Comparison of ENCODE assay signal across 9 cellular contexts in the genomic region with DNA sequence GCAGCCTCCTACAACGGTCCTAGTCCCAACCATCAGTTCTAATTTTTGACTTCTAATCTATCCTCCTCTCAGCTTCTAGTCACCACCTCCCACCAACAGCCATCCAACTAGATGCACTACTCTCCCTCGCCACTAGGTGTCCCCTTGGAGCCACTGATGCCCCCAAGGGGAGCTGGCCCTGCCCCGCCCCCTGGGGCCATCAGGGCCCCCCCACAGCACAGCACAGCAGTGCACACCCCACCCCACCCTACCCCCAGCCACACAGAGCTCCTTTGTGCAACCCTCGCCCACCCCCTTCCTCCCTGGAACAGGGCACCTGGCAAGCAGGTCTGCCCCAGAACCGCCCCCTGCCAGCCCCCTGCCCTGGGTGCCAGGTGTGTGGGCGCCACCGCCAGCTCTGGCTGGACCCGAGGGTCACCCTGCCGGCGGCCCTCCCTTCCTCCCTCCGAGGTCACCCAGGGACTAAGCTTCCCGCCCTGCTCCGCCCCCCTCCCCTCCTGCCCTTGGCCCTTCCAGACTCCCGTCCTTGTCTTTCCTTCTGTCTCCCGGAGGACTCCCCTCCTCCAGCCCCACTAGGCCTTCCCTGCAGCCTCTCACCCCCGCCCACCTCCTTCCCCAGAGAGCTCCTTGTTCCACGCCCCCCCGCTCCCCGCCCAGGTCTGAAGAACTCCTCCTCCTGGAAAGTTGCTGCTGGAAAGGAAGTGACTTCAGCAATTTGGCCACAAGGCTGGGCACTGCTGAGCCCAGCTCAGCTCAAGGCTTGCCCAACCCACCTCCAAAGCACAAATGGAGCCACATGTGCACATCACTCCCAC. TPM values are rescaled to one million over a fixed set of nuclear protein-coding genes. Genes with fewer than 3 reads are reported as not detected.
DNase-seq lines count a peak whose midpoint lies in the region; ATAC-seq, FAIRE-seq and TF ChIP-seq lines count a peak whose summit lies in the region.
"Had no signal": no experiment of that assay in that cellular context is flagged by ENCODE, and none has a peak within 500 bp of the region (broad histone marks: within the 10 kb centered on the region; RNA-seq: fewer than 3 reads in every experiment).

No MANE protein-coding gene starts in this region.

- H3K4me1 Mint-ChIP-seq in WTC11: peaks cover 54% of the 10 kb centered on the region

- CTCF ChIA-PET in WTC11 (lab: Charles Lee): interaction anchor here (0.6 to 11.6 kb wide), 86 partner anchors 11 to 666 kb away, joined by 3 to 489 read pairs (median 5); a partner anchor contains a TSS

- H3K4me3 Mint-ChIP-seq in WTC11: peak overlapping the region; percentile 50

- no peak for FAIRE-seq in bronchial epithelial cell (lab: Jason Lieb, UNC)
- FAIRE-seq: A204.1 had no signal

- no peaks in the 10 kb centered on the region for H3K27me3 Mint-ChIP-seq in WTC11 (ENCODE audit: low read depth)

- TF ChIP-seq CTCF in WTC11 (IDR thresholded peaks at IDR 0.05) (peak; percentile 97), bronchial epithelial cell (IDR thresholded peaks at IDR 0.05; ENCODE audit: insufficient read depth, low read length, severe bottlenecking) (peak; percentile 87)

- peaks cover 3% of the 10 kb centered on the region; the same call in 1 of the 2 replicates for H3K36me3 Mint-ChIP-seq in WTC11

- peaks cover 28% of the 10 kb centered on the region for H3K36me3 ChIP-seq in bronchial epithelial cell (ENCODE audit: control insufficient read depth, insufficient read depth, low read length)

- H3K9me3 Mint-ChIP-seq in WTC11: no peaks in the 10 kb centered on the region

- H3K4me3 ChIP-seq in bronchial epithelial cell (ENCODE audit: low read depth, low read length): no peak overlapping the region

- POLR2A ChIA-PET in WTC11 (lab: Charles Lee): interaction anchor here (0.9 to 2.7 kb wide), 18 partner anchors 10 to 191 kb away, joined by 3 to 21 read pairs (median 4); a partner anchor contains a TSS

- peak overlapping the region; percentile 99 for H3K27ac Mint-ChIP-seq in WTC11

- peak; percentile 76 for ATAC-seq in WTC11

- DNase-seq in DMS153 treated with DMSO at 0.1 percent for 48 hours (lab: John Stamatoyannopoulos, UW; ENCODE audit: unreplicated experiment): peak; percentile 47
- DNase-seq in DMS153 (lab: John Stamatoyannopoulos, UW): no peak
- DNase-seq in NCI-H1092 treated with DMSO at 0.1 percent for 48 hours (lab: John Stamatoyannopoulos, UW): peak; percentile 63
- DNase-seq in WTC11 (ENCODE audit: low spot score): peak; percentile 91
- DNase-seq in bronchial epithelial cell (ENCODE audit: low read depth): peak; percentile 92
- DNase-seq in iris pigment epithelial cell (ENCODE audit: low read depth): peak; percentile 96
- peak; percentile 43 to 73 for DNase-seq in stimulated activated CD4-positive, alpha-beta T cell treated with anti-CD3 and anti-CD28 coated beads, Interleukin-12 subunit alpha, Interleukin-12 subunit beta, amount 100 ng/mL, for 24 hours (ENCODE audit: low read depth in 2 of 2)
- DNase-seq in NCI-H446 treated with DMSO at 0.1 percent for 48 hours (lab: John Stamatoyannopoulos, UW): no peak

- no peaks in the 10 kb centered on the region for H3K27me3 ChIP-seq in bronchial epithelial cell (ENCODE audit: control insufficient read depth, insufficient read depth, low read length)

TF ChIP-seq in WTC11, 78 proteins besides CTCF, POLR2A, EP300 and RAD21 (continues in another document):
- TF ChIP-seq KAT7 (CRISPR knock-in tag; IDR thresholded peaks at IDR 0.05; ENCODE audit: borderline replicate concordance) (no peak), FOXP1 (CRISPR knock-in tag; IDR thresholded peaks at IDR 0.05; ENCODE audit: borderline replicate concordance) (no peak), SOX15 (CRISPR knock-in tag; IDR thresholded peaks at IDR 0.05) (no peak), SP1 (CRISPR knock-in tag; conservative IDR thresholded peaks at IDR 0.05) (0 out of 2 replicates have a peak, but pooled peaks have one; percentile 27), CBFB (CRISPR knock-in tag; IDR thresholded peaks at IDR 0.05; ENCODE audit: low read depth) (no peak), NR1H2 (CRISPR knock-in tag; IDR thresholded peaks at IDR 0.05) (no peak), RELA (CRISPR knock-in tag; IDR thresholded peaks at IDR 0.05; ENCODE audit: borderline replicate concordance) (no peak), NR3C1 (CRISPR knock-in tag; conservative IDR thresholded peaks at IDR 0.05; ENCODE audit: low read depth) (no peak)
- TF ChIP-seq, protein P1, sequence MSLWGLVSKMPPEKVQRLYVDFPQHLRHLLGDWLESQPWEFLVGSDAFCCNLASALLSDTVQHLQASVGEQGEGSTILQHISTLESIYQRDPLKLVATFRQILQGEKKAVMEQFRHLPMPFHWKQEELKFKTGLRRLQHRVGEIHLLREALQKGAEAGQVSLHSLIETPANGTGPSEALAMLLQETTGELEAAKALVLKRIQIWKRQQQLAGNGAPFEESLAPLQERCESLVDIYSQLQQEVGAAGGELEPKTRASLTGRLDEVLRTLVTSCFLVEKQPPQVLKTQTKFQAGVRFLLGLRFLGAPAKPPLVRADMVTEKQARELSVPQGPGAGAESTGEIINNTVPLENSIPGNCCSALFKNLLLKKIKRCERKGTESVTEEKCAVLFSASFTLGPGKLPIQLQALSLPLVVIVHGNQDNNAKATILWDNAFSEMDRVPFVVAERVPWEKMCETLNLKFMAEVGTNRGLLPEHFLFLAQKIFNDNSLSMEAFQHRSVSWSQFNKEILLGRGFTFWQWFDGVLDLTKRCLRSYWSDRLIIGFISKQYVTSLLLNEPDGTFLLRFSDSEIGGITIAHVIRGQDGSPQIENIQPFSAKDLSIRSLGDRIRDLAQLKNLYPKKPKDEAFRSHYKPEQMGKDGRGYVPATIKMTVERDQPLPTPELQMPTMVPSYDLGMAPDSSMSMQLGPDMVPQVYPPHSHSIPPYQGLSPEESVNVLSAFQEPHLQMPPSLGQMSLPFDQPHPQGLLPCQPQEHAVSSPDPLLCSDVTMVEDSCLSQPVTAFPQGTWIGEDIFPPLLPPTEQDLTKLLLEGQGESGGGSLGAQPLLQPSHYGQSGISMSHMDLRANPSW (CRISPR knock-in tag; conservative IDR thresholded peaks at IDR 0.05; ENCODE audit: low read depth): no peak
- TF ChIP-seq, protein P2, sequence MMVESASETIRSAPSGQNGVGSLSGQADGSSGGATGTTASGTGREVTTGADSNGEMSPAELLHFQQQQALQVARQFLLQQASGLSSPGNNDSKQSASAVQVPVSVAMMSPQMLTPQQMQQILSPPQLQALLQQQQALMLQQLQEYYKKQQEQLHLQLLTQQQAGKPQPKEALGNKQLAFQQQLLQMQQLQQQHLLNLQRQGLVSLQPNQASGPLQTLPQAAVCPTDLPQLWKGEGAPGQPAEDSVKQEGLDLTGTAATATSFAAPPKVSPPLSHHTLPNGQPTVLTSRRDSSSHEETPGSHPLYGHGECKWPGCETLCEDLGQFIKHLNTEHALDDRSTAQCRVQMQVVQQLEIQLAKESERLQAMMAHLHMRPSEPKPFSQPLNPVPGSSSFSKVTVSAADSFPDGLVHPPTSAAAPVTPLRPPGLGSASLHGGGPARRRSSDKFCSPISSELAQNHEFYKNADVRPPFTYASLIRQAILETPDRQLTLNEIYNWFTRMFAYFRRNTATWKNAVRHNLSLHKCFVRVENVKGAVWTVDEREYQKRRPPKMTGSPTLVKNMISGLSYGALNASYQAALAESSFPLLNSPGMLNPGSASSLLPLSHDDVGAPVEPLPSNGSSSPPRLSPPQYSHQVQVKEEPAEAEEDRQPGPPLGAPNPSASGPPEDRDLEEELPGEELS (CRISPR knock-in tag; IDR thresholded peaks at IDR 0.05): no peak
- TF ChIP-seq, protein P3, sequence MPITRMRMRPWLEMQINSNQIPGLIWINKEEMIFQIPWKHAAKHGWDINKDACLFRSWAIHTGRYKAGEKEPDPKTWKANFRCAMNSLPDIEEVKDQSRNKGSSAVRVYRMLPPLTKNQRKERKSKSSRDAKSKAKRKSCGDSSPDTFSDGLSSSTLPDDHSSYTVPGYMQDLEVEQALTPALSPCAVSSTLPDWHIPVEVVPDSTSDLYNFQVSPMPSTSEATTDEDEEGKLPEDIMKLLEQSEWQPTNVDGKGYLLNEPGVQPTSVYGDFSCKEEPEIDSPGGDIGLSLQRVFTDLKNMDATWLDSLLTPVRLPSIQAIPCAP (CRISPR knock-in tag; IDR thresholded peaks at IDR 0.05): no peak
- TF ChIP-seq, protein P4, sequence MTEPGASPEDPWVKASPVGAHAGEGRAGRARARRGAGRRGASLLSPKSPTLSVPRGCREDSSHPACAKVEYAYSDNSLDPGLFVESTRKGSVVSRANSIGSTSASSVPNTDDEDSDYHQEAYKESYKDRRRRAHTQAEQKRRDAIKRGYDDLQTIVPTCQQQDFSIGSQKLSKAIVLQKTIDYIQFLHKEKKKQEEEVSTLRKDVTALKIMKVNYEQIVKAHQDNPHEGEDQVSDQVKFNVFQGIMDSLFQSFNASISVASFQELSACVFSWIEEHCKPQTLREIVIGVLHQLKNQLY (CRISPR knock-in tag; IDR thresholded peaks at IDR 0.05): no peak
- TF ChIP-seq, protein P5, sequence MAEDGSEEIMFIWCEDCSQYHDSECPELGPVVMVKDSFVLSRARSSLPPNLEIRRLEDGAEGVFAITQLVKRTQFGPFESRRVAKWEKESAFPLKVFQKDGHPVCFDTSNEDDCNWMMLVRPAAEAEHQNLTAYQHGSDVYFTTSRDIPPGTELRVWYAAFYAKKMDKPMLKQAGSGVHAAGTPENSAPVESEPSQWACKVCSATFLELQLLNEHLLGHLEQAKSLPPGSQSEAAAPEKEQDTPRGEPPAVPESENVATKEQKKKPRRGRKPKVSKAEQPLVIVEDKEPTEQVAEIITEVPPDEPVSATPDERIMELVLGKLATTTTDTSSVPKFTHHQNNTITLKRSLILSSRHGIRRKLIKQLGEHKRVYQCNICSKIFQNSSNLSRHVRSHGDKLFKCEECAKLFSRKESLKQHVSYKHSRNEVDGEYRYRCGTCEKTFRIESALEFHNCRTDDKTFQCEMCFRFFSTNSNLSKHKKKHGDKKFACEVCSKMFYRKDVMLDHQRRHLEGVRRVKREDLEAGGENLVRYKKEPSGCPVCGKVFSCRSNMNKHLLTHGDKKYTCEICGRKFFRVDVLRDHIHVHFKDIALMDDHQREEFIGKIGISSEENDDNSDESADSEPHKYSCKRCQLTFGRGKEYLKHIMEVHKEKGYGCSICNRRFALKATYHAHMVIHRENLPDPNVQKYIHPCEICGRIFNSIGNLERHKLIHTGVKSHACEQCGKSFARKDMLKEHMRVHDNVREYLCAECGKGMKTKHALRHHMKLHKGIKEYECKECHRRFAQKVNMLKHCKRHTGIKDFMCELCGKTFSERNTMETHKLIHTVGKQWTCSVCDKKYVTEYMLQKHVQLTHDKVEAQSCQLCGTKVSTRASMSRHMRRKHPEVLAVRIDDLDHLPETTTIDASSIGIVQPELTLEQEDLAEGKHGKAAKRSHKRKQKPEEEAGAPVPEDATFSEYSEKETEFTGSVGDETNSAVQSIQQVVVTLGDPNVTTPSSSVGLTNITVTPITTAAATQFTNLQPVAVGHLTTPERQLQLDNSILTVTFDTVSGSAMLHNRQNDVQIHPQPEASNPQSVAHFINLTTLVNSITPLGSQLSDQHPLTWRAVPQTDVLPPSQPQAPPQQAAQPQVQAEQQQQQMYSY (CRISPR knock-in tag; IDR thresholded peaks at IDR 0.05): peak; percentile 38; the same call in 1 of the 2 replicates

RNA-seq across cellular contexts. Expression of a gene that starts 47.0 kb away (rescaled TPM):
- total RNA-seq in WTC11 (2021) (31.6 to 49.0 TPM (median 32.6 TPM) in 3 replicates), bronchial epithelial cell (5.0 and 14.6 TPM in 2 replicates)

Comparison
In these comparisons a context has a peak if more than half of its experiments do, and no peak if none do; other contexts are left out.
1. DNase-seq: peak in DMS153 treated with DMSO at 0.1 percent for 48 hours (single experiment), NCI-H1092 treated with DMSO at 0.1 percent for 48 hours (single experiment), WTC11 (single experiment), bronchial epithelial cell (single experiment), iris pigment epithelial cell (single experiment) and stimulated activated CD4-positive, alpha-beta T cell treated with anti-CD3 and anti-CD28 coated beads, Interleukin-12 subunit alpha, Interleukin-12 subunit beta, amount 100 ng/mL, for 24 hours (2 of 2); none in DMS153 (single experiment) and NCI-H446 treated with DMSO at 0.1 percent for 48 hours (single experiment).